1 cellular context compared by ENCODE assay signal in the genomic region with DNA sequence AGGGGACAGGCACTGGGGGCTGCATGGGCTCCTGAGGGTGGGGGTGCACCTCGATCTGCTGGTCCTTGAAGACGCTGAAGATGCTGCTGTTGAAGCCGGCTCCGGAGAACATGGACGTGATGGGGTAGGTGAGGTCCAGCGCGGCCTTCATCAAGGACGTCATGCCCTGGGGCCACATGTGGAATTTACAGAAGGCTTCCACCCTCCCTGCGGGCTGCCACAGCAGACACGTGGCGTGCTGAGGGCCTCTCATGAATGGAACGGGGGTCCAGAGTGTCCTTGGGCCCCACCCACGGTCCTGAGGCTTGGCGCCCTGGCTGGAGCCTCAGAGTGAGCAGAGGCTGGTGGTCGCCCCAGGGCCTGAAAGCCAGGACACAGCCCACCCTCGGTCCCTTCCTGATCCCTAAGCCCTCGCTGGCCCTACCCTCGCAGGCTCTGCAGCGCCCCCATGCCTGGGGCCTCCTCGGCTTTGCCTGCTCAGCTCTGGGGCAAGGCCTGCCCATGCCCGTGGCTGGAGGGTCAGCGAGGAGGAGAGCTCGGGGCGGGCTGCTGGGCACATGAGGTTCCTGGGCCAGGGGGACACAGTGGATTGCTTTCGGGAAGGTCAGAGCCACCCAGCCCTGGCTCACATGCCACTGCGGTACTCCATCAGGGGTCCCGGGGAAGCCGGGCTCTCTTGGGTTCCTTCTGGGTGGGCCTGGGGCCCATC.
TF ChIP-seq lines count a peak whose summit lies in the region.

No MANE protein-coding gene starts in this region.

TF ChIP-seq in GM23338, 12 proteins besides CTCF, POLR2A, EP300 and RAD21:
- TF ChIP-seq JUNB (IDR thresholded peaks at IDR 0.05; ENCODE audit: unreplicated experiment) (no peak), EZH2 (IDR thresholded peaks at IDR 0.05; ENCODE audit: low read depth, unreplicated experiment) (no peak), POLR2AphosphoS5 (IDR thresholded peaks at IDR 0.05; ENCODE audit: low read depth) (no peak), ZNF114 (CRISPR knock-in tag; IDR thresholded peaks at IDR 0.05) (no peak), ZNF331 (CRISPR knock-in tag; IDR thresholded peaks at IDR 0.05; ENCODE audit: low read depth) (no peak), EZH2phosphoT487 (IDR thresholded peaks at IDR 0.05; ENCODE audit: unreplicated experiment) (no peak), STAT1 (IDR thresholded peaks at IDR 0.05; ENCODE audit: unreplicated experiment) (no peak), CREB1 (CRISPR knock-in tag; IDR thresholded peaks at IDR 0.05; ENCODE audit: low read depth) (no peak), NANOG (IDR thresholded peaks at IDR 0.05; ENCODE audit: borderline replicate concordance) (no peak)
- TF ChIP-seq, protein P1, sequence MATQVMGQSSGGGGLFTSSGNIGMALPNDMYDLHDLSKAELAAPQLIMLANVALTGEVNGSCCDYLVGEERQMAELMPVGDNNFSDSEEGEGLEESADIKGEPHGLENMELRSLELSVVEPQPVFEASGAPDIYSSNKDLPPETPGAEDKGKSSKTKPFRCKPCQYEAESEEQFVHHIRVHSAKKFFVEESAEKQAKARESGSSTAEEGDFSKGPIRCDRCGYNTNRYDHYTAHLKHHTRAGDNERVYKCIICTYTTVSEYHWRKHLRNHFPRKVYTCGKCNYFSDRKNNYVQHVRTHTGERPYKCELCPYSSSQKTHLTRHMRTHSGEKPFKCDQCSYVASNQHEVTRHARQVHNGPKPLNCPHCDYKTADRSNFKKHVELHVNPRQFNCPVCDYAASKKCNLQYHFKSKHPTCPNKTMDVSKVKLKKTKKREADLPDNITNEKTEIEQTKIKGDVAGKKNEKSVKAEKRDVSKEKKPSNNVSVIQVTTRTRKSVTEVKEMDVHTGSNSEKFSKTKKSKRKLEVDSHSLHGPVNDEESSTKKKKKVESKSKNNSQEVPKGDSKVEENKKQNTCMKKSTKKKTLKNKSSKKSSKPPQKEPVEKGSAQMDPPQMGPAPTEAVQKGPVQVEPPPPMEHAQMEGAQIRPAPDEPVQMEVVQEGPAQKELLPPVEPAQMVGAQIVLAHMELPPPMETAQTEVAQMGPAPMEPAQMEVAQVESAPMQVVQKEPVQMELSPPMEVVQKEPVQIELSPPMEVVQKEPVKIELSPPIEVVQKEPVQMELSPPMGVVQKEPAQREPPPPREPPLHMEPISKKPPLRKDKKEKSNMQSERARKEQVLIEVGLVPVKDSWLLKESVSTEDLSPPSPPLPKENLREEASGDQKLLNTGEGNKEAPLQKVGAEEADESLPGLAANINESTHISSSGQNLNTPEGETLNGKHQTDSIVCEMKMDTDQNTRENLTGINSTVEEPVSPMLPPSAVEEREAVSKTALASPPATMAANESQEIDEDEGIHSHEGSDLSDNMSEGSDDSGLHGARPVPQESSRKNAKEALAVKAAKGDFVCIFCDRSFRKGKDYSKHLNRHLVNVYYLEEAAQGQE (IDR thresholded peaks at IDR 0.05; ENCODE audit: unreplicated experiment), result no peak
- TF ChIP-seq, protein P2, sequence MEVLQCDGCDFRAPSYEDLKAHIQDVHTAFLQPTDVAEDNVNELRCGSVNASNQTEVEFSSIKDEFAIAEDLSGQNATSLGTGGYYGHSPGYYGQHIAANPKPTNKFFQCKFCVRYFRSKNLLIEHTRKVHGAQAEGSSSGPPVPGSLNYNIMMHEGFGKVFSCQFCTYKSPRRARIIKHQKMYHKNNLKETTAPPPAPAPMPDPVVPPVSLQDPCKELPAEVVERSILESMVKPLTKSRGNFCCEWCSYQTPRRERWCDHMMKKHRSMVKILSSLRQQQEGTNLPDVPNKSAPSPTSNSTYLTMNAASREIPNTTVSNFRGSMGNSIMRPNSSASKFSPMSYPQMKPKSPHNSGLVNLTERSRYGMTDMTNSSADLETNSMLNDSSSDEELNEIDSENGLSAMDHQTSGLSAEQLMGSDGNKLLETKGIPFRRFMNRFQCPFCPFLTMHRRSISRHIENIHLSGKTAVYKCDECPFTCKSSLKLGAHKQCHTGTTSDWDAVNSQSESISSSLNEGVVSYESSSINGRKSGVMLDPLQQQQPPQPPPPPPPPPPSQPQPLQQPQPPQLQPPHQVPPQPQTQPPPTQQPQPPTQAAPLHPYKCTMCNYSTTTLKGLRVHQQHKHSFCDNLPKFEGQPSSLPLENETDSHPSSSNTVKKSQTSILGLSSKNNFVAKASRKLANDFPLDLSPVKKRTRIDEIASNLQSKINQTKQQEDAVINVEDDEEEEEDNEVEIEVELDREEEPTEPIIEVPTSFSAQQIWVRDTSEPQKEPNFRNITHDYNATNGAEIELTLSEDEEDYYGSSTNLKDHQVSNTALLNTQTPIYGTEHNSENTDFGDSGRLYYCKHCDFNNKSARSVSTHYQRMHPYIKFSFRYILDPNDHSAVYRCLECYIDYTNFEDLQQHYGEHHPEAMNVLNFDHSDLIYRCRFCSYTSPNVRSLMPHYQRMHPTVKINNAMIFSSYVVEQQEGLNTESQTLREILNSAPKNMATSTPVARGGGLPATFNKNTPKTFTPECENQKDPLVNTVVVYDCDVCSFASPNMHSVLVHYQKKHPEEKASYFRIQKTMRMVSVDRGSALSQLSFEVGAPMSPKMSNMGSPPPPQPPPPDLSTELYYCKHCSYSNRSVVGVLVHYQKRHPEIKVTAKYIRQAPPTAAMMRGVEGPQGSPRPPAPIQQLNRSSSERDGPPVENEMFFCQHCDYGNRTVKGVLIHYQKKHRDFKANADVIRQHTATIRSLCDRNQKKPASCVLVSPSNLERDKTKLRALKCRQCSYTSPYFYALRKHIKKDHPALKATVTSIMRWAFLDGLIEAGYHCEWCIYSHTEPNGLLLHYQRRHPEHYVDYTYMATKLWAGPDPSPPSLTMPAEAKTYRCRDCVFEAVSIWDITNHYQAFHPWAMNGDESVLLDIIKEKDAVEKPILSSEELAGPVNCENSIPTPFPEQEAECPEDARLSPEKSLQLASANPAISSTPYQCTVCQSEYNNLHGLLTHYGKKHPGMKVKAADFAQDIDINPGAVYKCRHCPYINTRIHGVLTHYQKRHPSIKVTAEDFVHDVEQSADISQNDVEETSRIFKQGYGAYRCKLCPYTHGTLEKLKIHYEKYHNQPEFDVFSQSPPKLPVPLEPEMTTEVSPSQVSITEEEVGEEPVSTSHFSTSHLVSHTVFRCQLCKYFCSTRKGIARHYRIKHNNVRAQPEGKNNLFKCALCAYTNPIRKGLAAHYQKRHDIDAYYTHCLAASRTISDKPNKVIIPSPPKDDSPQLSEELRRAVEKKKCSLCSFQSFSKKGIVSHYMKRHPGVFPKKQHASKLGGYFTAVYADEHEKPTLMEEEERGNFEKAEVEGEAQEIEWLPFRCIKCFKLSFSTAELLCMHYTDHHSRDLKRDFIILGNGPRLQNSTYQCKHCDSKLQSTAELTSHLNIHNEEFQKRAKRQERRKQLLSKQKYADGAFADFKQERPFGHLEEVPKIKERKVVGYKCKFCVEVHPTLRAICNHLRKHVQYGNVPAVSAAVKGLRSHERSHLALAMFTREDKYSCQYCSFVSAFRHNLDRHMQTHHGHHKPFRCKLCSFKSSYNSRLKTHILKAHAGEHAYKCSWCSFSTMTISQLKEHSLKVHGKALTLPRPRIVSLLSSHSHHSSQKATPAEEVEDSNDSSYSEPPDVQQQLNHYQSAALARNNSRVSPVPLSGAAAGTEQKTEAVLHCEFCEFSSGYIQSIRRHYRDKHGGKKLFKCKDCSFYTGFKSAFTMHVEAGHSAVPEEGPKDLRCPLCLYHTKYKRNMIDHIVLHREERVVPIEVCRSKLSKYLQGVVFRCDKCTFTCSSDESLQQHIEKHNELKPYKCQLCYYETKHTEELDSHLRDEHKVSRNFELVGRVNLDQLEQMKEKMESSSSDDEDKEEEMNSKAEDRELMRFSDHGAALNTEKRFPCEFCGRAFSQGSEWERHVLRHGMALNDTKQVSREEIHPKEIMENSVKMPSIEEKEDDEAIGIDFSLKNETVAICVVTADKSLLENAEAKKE (CRISPR knock-in tag; IDR thresholded peaks at IDR 0.05), result no peak
- TF ChIP-seq, protein P3, sequence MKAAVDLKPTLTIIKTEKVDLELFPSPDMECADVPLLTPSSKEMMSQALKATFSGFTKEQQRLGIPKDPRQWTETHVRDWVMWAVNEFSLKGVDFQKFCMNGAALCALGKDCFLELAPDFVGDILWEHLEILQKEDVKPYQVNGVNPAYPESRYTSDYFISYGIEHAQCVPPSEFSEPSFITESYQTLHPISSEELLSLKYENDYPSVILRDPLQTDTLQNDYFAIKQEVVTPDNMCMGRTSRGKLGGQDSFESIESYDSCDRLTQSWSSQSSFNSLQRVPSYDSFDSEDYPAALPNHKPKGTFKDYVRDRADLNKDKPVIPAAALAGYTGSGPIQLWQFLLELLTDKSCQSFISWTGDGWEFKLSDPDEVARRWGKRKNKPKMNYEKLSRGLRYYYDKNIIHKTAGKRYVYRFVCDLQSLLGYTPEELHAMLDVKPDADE (IDR thresholded peaks at IDR 0.05), result no peak
